In genomic region chr5:113447651-113448050, GRCh38 we compare ENCODE assay signal across 14 cellular contexts. TPM values are rescaled to one million over a fixed set of nuclear protein-coding genes. Genes with fewer than 3 reads are reported as not detected.
DNase-seq lines count a peak whose midpoint lies in the region; ATAC-seq and TF ChIP-seq lines count a peak whose summit lies in the region.
"Had no signal": no experiment of that assay in that cellular context is flagged by ENCODE, and none has a peak within 500 bp of the region (broad histone marks: within the 10 kb centered on the region; RNA-seq: fewer than 3 reads in every experiment).

No MANE protein-coding gene starts in this region.

- no peaks in the 10 kb centered on the region for H3K4me1 ChIP-seq in HCT116 (ENCODE audit: control insufficient read depth in 1 of 2, insufficient read depth in 2 of 2, low read length in 2 of 2)
- no peaks in the 10 kb centered on the region for H3K4me1 ChIP-seq in SJCRH30
- no peaks in the 10 kb centered on the region for H3K4me1 ChIP-seq in vagina
- H3K4me1 ChIP-seq: left lung, transverse colon had no signal

- H3K4me2 ChIP-seq in HCT116 (ENCODE audit: low read length): no peak overlapping the region

- no peaks in the 10 kb centered on the region for H3K9me2 ChIP-seq in HCT116 (ENCODE audit: insufficient read depth)

- BruUV-seq in HCT116 (replicated peaks; lab: Mats Ljungman, UMichigan): no TSS peak

- H3K27me3 ChIP-seq in HCT116 (ENCODE audit: insufficient read depth, low read length): no peaks in the 10 kb centered on the region
- no peaks in the 10 kb centered on the region for H3K27me3 ChIP-seq in SJCRH30
- no peaks in the 10 kb centered on the region for H3K27me3 ChIP-seq in vagina
- H3K27me3 ChIP-seq: left lung, transverse colon had no signal

- no peaks in the 10 kb centered on the region for H3K9me3 ChIP-seq in HCT116 (ENCODE audit: control insufficient read depth in 1 of 2, insufficient read depth in 1 of 2, low read depth in 1 of 2, low read length in 2 of 2)
- H3K9me3 ChIP-seq in SJCRH30 (replicated peaks): no peaks in the 10 kb centered on the region
- no peaks in the 10 kb centered on the region for H3K9me3 ChIP-seq in vagina

- H3K4me3 ChIP-seq in HCT116 (replicated peaks in 1 of 2; ENCODE audit: low read depth in 1 of 2, low read length in 2 of 2) (no peak overlapping the region), SJCRH30 (no peak overlapping the region), fibroblast of villous mesenchyme (ENCODE audit: low read depth, low read length) (no peak overlapping the region), vagina (no peak overlapping the region)
- H3K4me3 ChIP-seq: left lung, transverse colon had no signal

- RAD21 ChIA-PET in HCT116 (lab: Charles Lee; ENCODE audit: low non-redundant PET in 1 of 2, low total read pairs in 2 of 2, uncharacterized antibody in 2 of 2, unreplicated experiment in 2 of 2): no interaction called here

- H3K79me2 ChIP-seq in HCT116 (ENCODE audit: insufficient read depth, low read length): no peaks in the 10 kb centered on the region

- H3K36me3 ChIP-seq in HCT116 (ENCODE audit: control insufficient read depth in 1 of 2, insufficient read depth in 2 of 2, low read length in 2 of 2) (no peaks in the 10 kb centered on the region), SJCRH30 (no peaks in the 10 kb centered on the region), vagina (no peaks in the 10 kb centered on the region)
- H3K36me3 ChIP-seq: left lung, transverse colon had no signal

- DNase-seq in AG08395 (ENCODE audit: low spot score) (peak; percentile 40), HCT116 (ENCODE audit: low read depth, low spot score) (no peak), SJCRH30 (peak; percentile 17 to 48), fibroblast of villous mesenchyme (ENCODE audit: low read depth) (peak; percentile 11), foreskin melanocyte (no peak), AML-193 (lab: John Stamatoyannopoulos, UW) (no peak), vagina (ENCODE audit: extremely low spot score in 2 of 2) (no peak)
- DNase-seq: CD8-positive, alpha-beta memory T cell; KG1; left lung; transverse colon had no signal

- CTCF ChIA-PET in HCT116 (lab: Charles Lee): no interaction called here

- H4K20me1 ChIP-seq in HCT116 (ENCODE audit: insufficient read depth): no peaks in the 10 kb centered on the region

- H3K27ac ChIP-seq in HCT116 (ENCODE audit: low read depth, low read length) (no peak overlapping the region), SJCRH30 (no peak overlapping the region), vagina (no peak overlapping the region)
- H3K27ac ChIP-seq: left lung, transverse colon had no signal

- peak in 2 of 3 experiments; percentile 18 to 32; a peak in 3 of 6 replicates for TF ChIP-seq CTCF in HCT116 (IDR thresholded peaks at IDR 0.05 in 2 of 3, conservative IDR thresholded peaks at IDR 0.05 in 1 of 3; ENCODE audit: borderline replicate concordance in 1 of 3, insufficient read depth in 1 of 3, low read depth in 2 of 3, low read length in 2 of 3)
- TF ChIP-seq CTCF in fibroblast of villous mesenchyme (IDR thresholded peaks at IDR 0.05; ENCODE audit: insufficient read depth, low read depth, low read length): peak; percentile 20
- TF ChIP-seq CTCF in vagina (IDR thresholded peaks at IDR 0.05): no peak

- intact Hi-C loops in HCT116 (cut with micrococcal nuclease): no loop called here
- intact Hi-C loops in vagina (cut with DNase I): no loop called here

- POLR2A ChIA-PET in HCT116 (lab: Charles Lee): no interaction called here

- ATAC-seq in HCT116 (peak; percentile 81), HG03139 (IDR thresholded peaks at IDR 0.05; ENCODE audit: unreplicated experiment) (no peak)
- ATAC-seq: left lung had no signal

- TF ChIP-seq RAD21 in HCT116 (IDR thresholded peaks at IDR 0.05; ENCODE audit: low read depth): no peak; the same call in 1 of the 2 replicates

- no peak overlapping the region for H3K9ac ChIP-seq in HCT116 (ENCODE audit: low read length)

- TF ChIP-seq POLR2A in HCT116 (IDR thresholded peaks at IDR 0.05; ENCODE audit: borderline replicate concordance, extremely low read depth, insufficient read depth, insufficient read length): no peak
- no peak for TF ChIP-seq POLR2A in vagina (IDR thresholded peaks at IDR 0.05)

- no peak overlapping the region for H2AFZ ChIP-seq in HCT116 (ENCODE audit: low read depth, low read length, poor library complexity, severe bottlenecking)

TF ChIP-seq in HCT116, 20 proteins besides CTCF, POLR2A, EP300 and RAD21:
- TF ChIP-seq CEBPB (IDR thresholded peaks at IDR 0.05; ENCODE audit: low read depth) (no peak), SIN3A (IDR thresholded peaks at IDR 0.05; ENCODE audit: low read depth) (no peak), SP1 (IDR thresholded peaks at IDR 0.05; ENCODE audit: low read depth) (no peak), REST (IDR thresholded peaks at IDR 0.05; ENCODE audit: low read depth) (no peak), POLR2AphosphoS5 (IDR thresholded peaks at IDR 0.05; ENCODE audit: low read depth, low read length) (no peak), EZH2 (IDR thresholded peaks at IDR 0.05) (no peak), CBX3 (IDR thresholded peaks at IDR 0.05; ENCODE audit: low read depth) (no peak), ZNF274 (IDR thresholded peaks at IDR 0.05; ENCODE audit: low read depth, low read length) (no peak), EZH2phosphoT487 (IDR thresholded peaks at IDR 0.05; ENCODE audit: borderline replicate concordance) (no peak), ZBTB33 (IDR thresholded peaks at IDR 0.05; ENCODE audit: extremely low read depth, insufficient replicate concordance, low read length) (no peak), TCF7L2 (IDR thresholded peaks at IDR 0.05; ENCODE audit: borderline replicate concordance, extremely low read depth, insufficient read depth, insufficient read length) (no peak), ATF3 (IDR thresholded peaks at IDR 0.05) (no peak), SRF (IDR thresholded peaks at IDR 0.05; ENCODE audit: low read depth) (no peak), YY1 (IDR thresholded peaks at IDR 0.05; ENCODE audit: extremely low read depth, insufficient replicate concordance, low read depth, low read length) (no peak)
TF ChIP-seq in HCT116: peak in this region for 0.

RNA-seq across cellular contexts. Expression of gene TSSK1B, which starts 12.9 kb away (rescaled TPM):
- total RNA-seq in HCT116 (2021; ENCODE audit: unreplicated experiment) (not detected), fibroblast of villous mesenchyme (0.43 and 0.64 TPM in 2 replicates), vagina (1.2 TPM)
- 0.04 TPM in 2 replicates for polyA plus RNA-seq in HCT116 (2012)
- 0.08 TPM in 1 of 2 replicates, not detected in the other for total RNA-seq in SJCRH30 (2014; rRNA removed; shearing (Covaris generic))
- total RNA-seq: CD8-positive, alpha-beta memory T cell; posterior vena cava; T-helper 2 cell treated with Interferon-gamma antibody and Interleukin-4, amounts not matched to agents 100 ng/mL and 5 ng/mL, for 36 hours had no signal
- polyA plus RNA-seq: CD8-positive, alpha-beta memory T cell had no signal

RNA-seq across cellular contexts. Expression of gene MCC, which starts 40.6 kb away (rescaled TPM):
- 20.1 TPM for total RNA-seq in HCT116 (2021; ENCODE audit: unreplicated experiment)
- polyA plus RNA-seq in HCT116 (2012): 12.1 and 15.2 TPM in 2 replicates
- 26.6 and 26.9 TPM in 2 replicates for total RNA-seq in SJCRH30 (2014; rRNA removed; shearing (Covaris generic))
- 25.4 and 37.6 TPM in 2 replicates for total RNA-seq in fibroblast of villous mesenchyme
- 47.9 TPM for total RNA-seq in vagina

Comparison
In these comparisons a context has a peak if more than half of its experiments do, and no peak if none do; other contexts are left out.
1. DNase-seq: peak in AG08395 (single experiment), SJCRH30 (2 of 2) and fibroblast of villous mesenchyme (single experiment); none in HCT116 (single experiment), foreskin melanocyte (single experiment), AML-193 (0 of 2) and vagina (0 of 2).
2. CTCF ChIP-seq: peak in HCT116 (2 of 3) and fibroblast of villous mesenchyme (single experiment); none in vagina (0 of 3).